15 cellular contexts compared by ENCODE assay signal in the genomic region with DNA sequence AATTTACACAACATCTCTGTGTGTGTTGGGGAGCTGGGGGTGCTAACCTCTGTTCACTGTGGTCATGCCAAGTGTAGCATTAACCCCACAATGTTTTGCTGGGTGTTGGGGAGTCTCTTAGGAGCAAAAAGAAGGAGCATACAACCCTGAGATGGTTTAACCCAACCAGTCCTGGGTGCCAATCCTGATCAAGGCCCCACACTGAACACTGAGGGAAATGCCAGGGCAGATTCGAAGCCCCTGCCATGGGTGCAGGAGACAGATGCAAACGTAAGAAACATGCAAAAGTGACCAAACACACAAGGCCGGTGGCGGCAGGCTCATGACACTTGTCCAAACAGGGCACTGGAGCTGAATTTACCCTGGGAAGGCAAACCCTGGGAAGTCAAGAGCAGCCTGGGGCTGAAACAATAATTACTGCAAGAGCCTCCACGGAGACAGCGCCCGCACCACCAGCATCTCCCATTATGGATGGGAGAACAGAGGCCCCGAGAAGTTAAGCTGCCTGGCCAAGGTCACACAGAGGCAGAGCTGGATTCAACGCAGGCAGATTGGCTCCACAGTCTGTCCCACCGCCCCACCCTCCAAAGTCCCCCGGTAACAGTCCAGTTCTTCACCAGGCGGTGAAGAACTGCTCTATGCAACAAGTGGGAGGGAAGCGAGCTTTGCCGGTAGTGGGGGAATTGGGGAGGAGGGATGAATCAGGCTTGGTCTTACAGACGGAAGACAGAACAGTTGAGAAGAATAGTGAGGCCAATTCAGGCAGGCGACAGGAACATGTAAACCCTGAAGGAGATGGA. TPM values are rescaled to one million over a fixed set of nuclear protein-coding genes. Genes with fewer than 3 reads are reported as not detected.
DNase-seq lines count a peak whose midpoint lies in the region; ATAC-seq and TF ChIP-seq lines count a peak whose summit lies in the region.
"Had no signal": no experiment of that assay in that cellular context is flagged by ENCODE, and none has a peak within 500 bp of the region (broad histone marks: within the 10 kb centered on the region; RNA-seq: fewer than 3 reads in every experiment).

No MANE protein-coding gene starts in this region.

- H3K27ac ChIP-seq in ascending aorta (peak overlapping the region; percentile 92 to 96), lung (ENCODE audit: low read depth in 1 of 2, low read length in 1 of 2) (peak overlapping the region; percentile 36 to 63)
- H3K27ac ChIP-seq in effector memory CD4-positive, alpha-beta T cell (ENCODE audit: insufficient read depth, low read length, poor library complexity, severe bottlenecking), result no peak overlapping the region
- H3K27ac ChIP-seq: A549, colonic mucosa had no signal

- H3K4me1 Mint-ChIP-seq in activated CD8-positive, alpha-beta memory T cell treated with anti-CD3 and anti-CD28 coated beads, Interleukin-2, amount 10 ng/mL, durations not matched to agents 7 days and 5 days, result peaks cover 37% of the 10 kb centered on the region
- H3K4me1 Mint-ChIP-seq in stimulated activated naive B cell treated with anti-CD40 and anti-IgM and Interleukin-4, amounts not matched to agents 10 μg/mL and 1 μg/mL and 100 μg/mL, for 72 hours, result peaks cover 55 to 81% of the 10 kb centered on the region in 2 donors
- H3K4me1 Mint-ChIP-seq in osteocyte (ENCODE audit: unreplicated experiment), result peaks cover 11% of the 10 kb centered on the region

- H3K9me3 Mint-ChIP-seq in activated CD8-positive, alpha-beta memory T cell treated with anti-CD3 and anti-CD28 coated beads, Interleukin-2, amount 10 ng/mL, durations not matched to agents 7 days and 5 days (ENCODE audit: low read depth), result no peaks in the 10 kb centered on the region
- no peaks in the 10 kb centered on the region for H3K9me3 Mint-ChIP-seq in stimulated activated naive B cell treated with anti-CD40 and anti-IgM and Interleukin-4, amounts not matched to agents 10 μg/mL and 1 μg/mL and 100 μg/mL, for 72 hours
- H3K9me3 Mint-ChIP-seq in osteocyte (ENCODE audit: unreplicated experiment), result no peaks in the 10 kb centered on the region

- H3K4me3 Mint-ChIP-seq in activated CD8-positive, alpha-beta memory T cell treated with anti-CD3 and anti-CD28 coated beads, Interleukin-2, amount 10 ng/mL, durations not matched to agents 7 days and 5 days, result no peak overlapping the region
- no peak overlapping the region for H3K4me3 Mint-ChIP-seq in stimulated activated naive B cell treated with anti-CD40 and anti-IgM and Interleukin-4, amounts not matched to agents 10 μg/mL and 1 μg/mL and 100 μg/mL, for 72 hours
- H3K4me3 Mint-ChIP-seq in osteocyte (ENCODE audit: unreplicated experiment), result no peak overlapping the region

- CTCF ChIA-PET in activated CD8-positive, alpha-beta memory T cell treated with anti-CD3 and anti-CD28 coated beads, Interleukin-2, amount 10 ng/mL, durations not matched to agents 7 days and 5 days (lab: Charles Lee), result no interaction called here

- no peak for ATAC-seq in activated CD8-positive, alpha-beta memory T cell treated with anti-CD3 and anti-CD28 coated beads, Interleukin-2, amount 10 ng/mL, durations not matched to agents 7 days and 5 days
- ATAC-seq in lung (ENCODE audit: insufficient read depth, low FRiP score), result no peak
- no peak for ATAC-seq in stimulated activated naive B cell treated with anti-CD40 and anti-IgM and Interleukin-4, amounts not matched to agents 10 μg/mL and 1 μg/mL and 100 μg/mL, for 72 hours (replicated peaks)
- ATAC-seq: A549; activated CD4-positive, CD25-positive, alpha-beta regulatory T cell treated with anti-CD3 and anti-CD28 coated beads, Interleukin-2, amount 50 U/mL, for 24 hours had no signal

- peaks cover 45 to 87% of the 10 kb centered on the region in 2 donors for H3K4me1 ChIP-seq in ascending aorta
- H3K4me1 ChIP-seq in lung (ENCODE audit: control insufficient read depth in 2 of 2, insufficient read depth in 2 of 2, low read length in 2 of 2), result peaks cover 41 to 50% of the 10 kb centered on the region in 2 donors
- H3K4me1 ChIP-seq in effector memory CD4-positive, alpha-beta T cell (ENCODE audit: control insufficient read depth, insufficient read depth, low read length, poor library complexity, severe bottlenecking), result peaks cover 8% of the 10 kb centered on the region

- peaks cover 9% of the 10 kb centered on the region for H3K36me3 Mint-ChIP-seq in activated CD8-positive, alpha-beta memory T cell treated with anti-CD3 and anti-CD28 coated beads, Interleukin-2, amount 10 ng/mL, durations not matched to agents 7 days and 5 days
- H3K36me3 Mint-ChIP-seq in stimulated activated naive B cell treated with anti-CD40 and anti-IgM and Interleukin-4, amounts not matched to agents 10 μg/mL and 1 μg/mL and 100 μg/mL, for 72 hours, result peaks cover 4 to 24% of the 10 kb centered on the region in 2 donors
- peaks cover 2% of the 10 kb centered on the region for H3K36me3 Mint-ChIP-seq in osteocyte (ENCODE audit: unreplicated experiment)

- intact Hi-C loops in ascending aorta (cut with DNase I), result loop anchor here (10.0 kb wide), 6 partner anchors 485 to 1895 kb away; a partner anchor contains a TSS

- H3K27me3 ChIP-seq in ascending aorta, result no peaks in the 10 kb centered on the region
- H3K27me3 ChIP-seq in lung (ENCODE audit: control insufficient read depth, insufficient read depth), result no peaks in the 10 kb centered on the region
- H3K27me3 ChIP-seq in effector memory CD4-positive, alpha-beta T cell (replicated peaks; ENCODE audit: control insufficient read depth, insufficient read depth, low read length, poor library complexity, severe bottlenecking), result no peaks in the 10 kb centered on the region
- H3K27me3 ChIP-seq: colonic mucosa had no signal

- H3K27me3 Mint-ChIP-seq in activated CD8-positive, alpha-beta memory T cell treated with anti-CD3 and anti-CD28 coated beads, Interleukin-2, amount 10 ng/mL, durations not matched to agents 7 days and 5 days, result no peaks in the 10 kb centered on the region
- no peaks in the 10 kb centered on the region for H3K27me3 Mint-ChIP-seq in stimulated activated naive B cell treated with anti-CD40 and anti-IgM and Interleukin-4, amounts not matched to agents 10 μg/mL and 1 μg/mL and 100 μg/mL, for 72 hours
- peaks cover 5% of the 10 kb centered on the region for H3K27me3 Mint-ChIP-seq in osteocyte (ENCODE audit: unreplicated experiment)

- no peaks in the 10 kb centered on the region for H3K9me3 ChIP-seq in ascending aorta
- no peaks in the 10 kb centered on the region for H3K9me3 ChIP-seq in lung (ENCODE audit: control insufficient read depth in 2 of 2, insufficient read depth in 1 of 2, low read length in 1 of 2)
- no peaks in the 10 kb centered on the region for H3K9me3 ChIP-seq in effector memory CD4-positive, alpha-beta T cell (ENCODE audit: control insufficient read depth, low read length)
- H3K9me3 ChIP-seq: A549, colonic mucosa had no signal

- 80 to 87% methylated on average over 16 of the region's 16 CpGs for WGBS in lung, 2 donors

- TF ChIP-seq CTCF in ascending aorta (IDR thresholded peaks at IDR 0.05) (no peak), lung (IDR thresholded peaks at IDR 0.05; ENCODE audit: control extremely low read depth, extremely low read depth) (no peak), osteocyte (IDR thresholded peaks at IDR 0.05) (no peak)

- no peak for DNase-seq in activated CD8-positive, alpha-beta memory T cell treated with anti-CD3 and anti-CD28 coated beads, Interleukin-2, amount 10 ng/mL, durations not matched to agents 7 days and 5 days
- no peak for DNase-seq in activated CD8-positive, alpha-beta memory T cell treated with anti-CD3 and anti-CD28 coated beads for 24 hours
- peak in 1 of 2 donors; percentile 69 for DNase-seq in ascending aorta (ENCODE audit: low spot score in 2 of 2)
- DNase-seq in lung (ENCODE audit: low spot score), result no peak
- DNase-seq in stimulated activated naive B cell treated with anti-CD40 and anti-IgM and Interleukin-4, amounts not matched to agents 10 μg/mL and 1 μg/mL and 100 μg/mL, for 72 hours, result no peak
- no peak for DNase-seq in cerebellar cortex (ENCODE audit: low spot score)
- no peak for DNase-seq in effector memory CD4-positive, alpha-beta T cell
- DNase-seq in osteocyte (ENCODE audit: extremely low spot score, unreplicated experiment), result no peak
- DNase-seq: colonic mucosa, DMS 273 treated with DMSO at 0.1 percent for 48 hours, small intestine had no signal

- H3K4me3 ChIP-seq in ascending aorta (peak overlapping the region in 1 of 2 donors; percentile 23), lung (no peak overlapping the region)
- H3K4me3 ChIP-seq in effector memory CD4-positive, alpha-beta T cell (ENCODE audit: insufficient read depth, low read depth, low read length, poor library complexity, severe bottlenecking), result no peak overlapping the region
- H3K4me3 ChIP-seq: A549, colonic mucosa had no signal

- peak overlapping the region; percentile 34 for H3K27ac Mint-ChIP-seq in activated CD8-positive, alpha-beta memory T cell treated with anti-CD3 and anti-CD28 coated beads, Interleukin-2, amount 10 ng/mL, durations not matched to agents 7 days and 5 days
- peak overlapping the region; percentile 79 for H3K27ac Mint-ChIP-seq in stimulated activated naive B cell treated with anti-CD40 and anti-IgM and Interleukin-4, amounts not matched to agents 10 μg/mL and 1 μg/mL and 100 μg/mL, for 72 hours
- no peak overlapping the region for H3K27ac Mint-ChIP-seq in osteocyte (ENCODE audit: unreplicated experiment)

- H3K36me3 ChIP-seq in ascending aorta, result peaks cover 15% of the 10 kb centered on the region in 2 donors
- peaks cover 0 to 18% of the 10 kb centered on the region in 2 donors for H3K36me3 ChIP-seq in lung (ENCODE audit: control insufficient read depth in 2 of 2, insufficient read depth in 2 of 2, low read length in 2 of 2)
- H3K36me3 ChIP-seq in effector memory CD4-positive, alpha-beta T cell (ENCODE audit: control insufficient read depth, insufficient read depth, low read length), result peaks cover 16% of the 10 kb centered on the region
- H3K36me3 ChIP-seq: colonic mucosa had no signal

RNA-seq across cellular contexts. Expression of a gene that starts 8.5 kb away (rescaled TPM):
- total RNA-seq in activated CD8-positive, alpha-beta memory T cell treated with anti-CD3 and anti-CD28 coated beads, Interleukin-2, amount 10 ng/mL, durations not matched to agents 7 days and 5 days, result 10 to 100 TPM; 44.4 TPM
- total RNA-seq in ascending aorta (19.5 TPM), lung (10 to 100 TPM; 33.6 to 38.9 TPM), osteocyte (7.6 and 8.2 TPM in 2 replicates)
- 10 to 100 TPM; 15.8 to 20.3 TPM for polyA plus RNA-seq in lung

RNA-seq across cellular contexts. Expression of a gene that starts 32.5 kb away (rescaled TPM):
- total RNA-seq in activated CD8-positive, alpha-beta memory T cell treated with anti-CD3 and anti-CD28 coated beads, Interleukin-2, amount 10 ng/mL, durations not matched to agents 7 days and 5 days, result not detected
- total RNA-seq in ascending aorta (not detected), lung (not detected), osteocyte (not detected in 2 replicates)
- polyA plus RNA-seq in lung, result not detected
- total RNA-seq: colonic mucosa, fibroblast of villous mesenchyme, ureter had no signal

RNA-seq across cellular contexts. Expression of a gene that starts 56.9 kb away (rescaled TPM):
- 10 to 100 TPM; 47.5 to 56.0 TPM for total RNA-seq in activated CD8-positive, alpha-beta memory T cell treated with anti-CD3 and anti-CD28 coated beads, Interleukin-2, amount 10 ng/mL, durations not matched to agents 7 days and 5 days
- total RNA-seq in ascending aorta (44.8 TPM), lung (10 to 100 TPM; 52.4 to 73.3 TPM), osteocyte (76.3 and 80.0 TPM in 2 replicates)
- polyA plus RNA-seq in lung, result 10 to 100 TPM; 40.8 to 87.0 TPM
